In the genomic region with DNA sequence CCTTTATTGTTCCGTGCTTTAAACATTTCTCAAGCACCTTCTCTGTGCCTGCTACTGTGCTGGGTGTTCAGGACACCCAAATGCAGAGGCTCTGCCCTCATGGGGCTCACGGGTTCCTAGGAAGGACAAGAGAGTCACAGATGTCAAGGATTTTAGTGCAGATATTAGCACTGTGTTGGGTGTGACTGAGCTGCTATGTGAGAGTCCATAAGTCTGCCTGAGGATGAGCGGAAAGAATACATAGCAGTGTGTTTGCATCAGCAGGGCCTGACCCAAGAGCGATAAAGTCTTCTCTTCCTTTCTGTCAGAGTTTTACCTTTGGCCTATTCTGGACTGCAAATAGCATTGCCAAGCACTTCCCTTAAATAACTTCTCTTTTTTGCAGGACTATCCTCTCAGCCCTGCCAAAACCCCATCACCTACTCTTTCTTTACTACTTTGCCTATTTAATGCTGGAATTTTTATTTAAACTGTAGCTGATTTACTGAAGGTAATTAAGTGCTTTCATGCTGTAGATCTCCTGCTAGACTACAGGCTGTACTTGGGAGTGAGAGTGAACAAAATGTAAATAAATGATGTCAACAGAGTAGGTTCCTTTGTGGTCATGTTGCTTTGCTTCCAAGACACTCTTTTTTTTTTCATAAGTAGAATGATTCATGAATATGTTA, we compare ENCODE assay signal across 10 cellular contexts.
DNase-seq lines count a peak whose midpoint lies in the region; ATAC-seq, FAIRE-seq and TF ChIP-seq lines count a peak whose summit lies in the region.
"Had no signal": no experiment of that assay in that cellular context is flagged by ENCODE, and none has a peak within 500 bp of the region (broad histone marks: within the 10 kb centered on the region; RNA-seq: fewer than 3 reads in every experiment).

No MANE protein-coding gene starts in this region.

- H3K36me3 ChIP-seq in Karpas-422 (ENCODE audit: insufficient read depth, low read length) (no peaks in the 10 kb centered on the region), breast epithelium (no peaks in the 10 kb centered on the region), right lobe of liver (peaks cover 0 to 2% (median 0%) of the 10 kb centered on the region in 4 donors), BE2C (no peaks in the 10 kb centered on the region)

- no peak for TF ChIP-seq POLR2A in A549 (IDR thresholded peaks at IDR 0.05; ENCODE audit: low read length)
- no peak for TF ChIP-seq POLR2A in breast epithelium (IDR thresholded peaks at IDR 0.05)
- no peak for TF ChIP-seq POLR2A in right lobe of liver (IDR thresholded peaks at IDR 0.05)

- intact Hi-C loops in breast epithelium (cut with DNase I; ENCODE audit: low total_unique reads) (no loop called here), right lobe of liver (cut with DNase I) (no loop called here)

- H4K20me1 ChIP-seq in Karpas-422 (ENCODE audit: insufficient read depth, low read depth, low read length), result no peaks in the 10 kb centered on the region

- no peak overlapping the region for H3K4me3 ChIP-seq in A549
- no peak overlapping the region for H3K4me3 ChIP-seq in Karpas-422 (ENCODE audit: low read length)
- no peak overlapping the region for H3K4me3 ChIP-seq in breast epithelium
- H3K4me3 ChIP-seq in right lobe of liver, result no peak overlapping the region
- no peak overlapping the region for H3K4me3 ChIP-seq in BE2C (ENCODE audit: low read depth, low read length)

- H3K27me3 ChIP-seq in Karpas-422 (ENCODE audit: low read length) (no peaks in the 10 kb centered on the region), breast epithelium (no peaks in the 10 kb centered on the region), right lobe of liver (no peaks in the 10 kb centered on the region), BE2C (no peaks in the 10 kb centered on the region)

- DNase-seq in A549 (ENCODE audit: low read depth in 1 of 2, low spot score in 1 of 2), result peak in 1 of 2 experiments; percentile 25
- peak; percentile 63 for DNase-seq in Karpas-422
- no peak for DNase-seq in breast epithelium (ENCODE audit: low spot score in 2 of 2)
- DNase-seq in right lobe of liver, result peak in 1 of 3 donors; percentile 24
- no peak for DNase-seq in NCI-H510A treated with DMSO at 0.1 percent for 48 hours (lab: John Stamatoyannopoulos, UW)
- DNase-seq in BE2C, result no peak
- no peak for DNase-seq in GM13977 (ENCODE audit: low spot score)
- DNase-seq: activated naive CD4-positive, alpha-beta T cell treated with Interleukin-2 at 50 U/mL for 16 hours; CD4-positive, alpha-beta memory T cell had no signal

- FAIRE-seq in A549 (lab: Jason Lieb, UNC), result no peak

- no peaks in the 10 kb centered on the region for H3K9me3 ChIP-seq in A549
- H3K9me3 ChIP-seq in Karpas-422 (ENCODE audit: low read length), result no peaks in the 10 kb centered on the region
- H3K9me3 ChIP-seq in breast epithelium, result no peaks in the 10 kb centered on the region
- H3K9me3 ChIP-seq in right lobe of liver, result no peaks in the 10 kb centered on the region
- H3K9me3 ChIP-seq in BE2C, result no peaks in the 10 kb centered on the region

- no peaks in the 10 kb centered on the region for H3K79me2 ChIP-seq in Karpas-422 (ENCODE audit: low read length)

- in situ Hi-C loops in GM13977 (cut with MboI; ENCODE audit: low pct_unique_long_range_greater_than_20kb, low sequenced_read_pairs, unreplicated experiment), result no loop called here

- no peak overlapping the region for H2AFZ ChIP-seq in Karpas-422 (ENCODE audit: low read length)

- ATAC-seq in A549, result peak in 1 of 2 experiments; percentile 84; a peak in 3 of 6 replicates
- ATAC-seq in right lobe of liver, result peak; percentile 90 to 93 (median 92)
- ATAC-seq in HG03039 (IDR thresholded peaks at IDR 0.05; ENCODE audit: unreplicated experiment), result no peak

- CTCF ChIA-PET in A549 (lab: Yijun Ruan, JAX), result interaction anchor here (1.6 kb wide), 1 partner anchor 973 kb away, joined by 4 read pairs; no protein-coding TSS in a partner anchor

- no peak for TF ChIP-seq EP300 in A549 (IDR thresholded peaks at IDR 0.05)

- 49% methylated on average over 4 of the region's 4 CpGs for WGBS in A549 (ENCODE audit: missing lambda C conversion rate)
- 35% methylated on average over 4 of the region's 4 CpGs for WGBS in right lobe of liver (ENCODE audit: insufficient coverage, low coverage, low lambda C conversion rate, missing lambda C conversion rate)

- H3K9ac ChIP-seq in Karpas-422 (ENCODE audit: low read length), result peak overlapping the region; percentile 41

- H3K4me1 ChIP-seq in A549, result peaks cover 28% of the 10 kb centered on the region
- H3K4me1 ChIP-seq in Karpas-422 (ENCODE audit: low read length), result peaks cover 18% of the 10 kb centered on the region
- H3K4me1 ChIP-seq in breast epithelium, result no peaks in the 10 kb centered on the region
- peaks cover 0 to 29% (median 8%) of the 10 kb centered on the region in 4 donors for H3K4me1 ChIP-seq in right lobe of liver
- no peaks in the 10 kb centered on the region for H3K4me1 ChIP-seq in BE2C

- peak overlapping the region in 1 of 2 experiments; percentile 52; a peak in 3 of 6 replicates for H3K27ac ChIP-seq in A549
- peak overlapping the region; percentile 23; the same call in 1 of the 2 replicates for H3K27ac ChIP-seq in Karpas-422 (ENCODE audit: low read length)
- peak overlapping the region; percentile 7 to 52 for H3K27ac ChIP-seq in breast epithelium
- peak overlapping the region; percentile 41 to 54 (median 50) for H3K27ac ChIP-seq in right lobe of liver

- POLR2A ChIA-PET in A549 (lab: Yijun Ruan, JAX), result no interaction called here

- no peaks in the 10 kb centered on the region; the same call in 1 of the 2 replicates for H3K9me2 ChIP-seq in Karpas-422 (replicated peaks; ENCODE audit: insufficient read depth, low read length)

- H3K4me2 ChIP-seq in A549 (peak overlapping the region; percentile 54), Karpas-422 (ENCODE audit: low read depth, low read length, poor library complexity, severe bottlenecking) (peak overlapping the region; percentile 40)

- TF ChIP-seq CTCF in A549 (IDR thresholded peaks at IDR 0.05) (no peak), breast epithelium (IDR thresholded peaks at IDR 0.05) (no peak), right lobe of liver (IDR thresholded peaks at IDR 0.05) (no peak), BE2C (IDR thresholded peaks at IDR 0.05; ENCODE audit: low read depth, low read length) (no peak), GM13977 (IDR thresholded peaks at IDR 0.05; ENCODE audit: extremely low read depth, insufficient read depth, missing control alignments) (no peak)

- no peak for TF ChIP-seq RAD21 in A549 (conservative IDR thresholded peaks at IDR 0.05 in 1 of 2, IDR thresholded peaks at IDR 0.05 in 1 of 2)

TF ChIP-seq in A549, 52 proteins besides CTCF, POLR2A, EP300 and RAD21:
- TF ChIP-seq HOXA7 (CRISPR knock-in tag; IDR thresholded peaks at IDR 0.05) (no peak), KDM1A (IDR thresholded peaks at IDR 0.05; ENCODE audit: low read depth) (no peak), TP53 (CRISPR knock-in tag; IDR thresholded peaks at IDR 0.05) (no peak), GATA3 (IDR thresholded peaks at IDR 0.05; ENCODE audit: borderline replicate concordance) (no peak), RARB (CRISPR knock-in tag; IDR thresholded peaks at IDR 0.05) (no peak), HDAC2 (IDR thresholded peaks at IDR 0.05) (no peak), HOXB5 (CRISPR knock-in tag; IDR thresholded peaks at IDR 0.05) (no peak), ZSCAN20 (CRISPR knock-in tag; IDR thresholded peaks at IDR 0.05) (no peak), FOSB (CRISPR knock-in tag; IDR thresholded peaks at IDR 0.05) (no peak), CHD2 (IDR thresholded peaks at IDR 0.05; ENCODE audit: low read length, partially characterized antibody) (no peak), RNF2 (IDR thresholded peaks at IDR 0.05; ENCODE audit: borderline replicate concordance, low read depth) (no peak), CHD4 (IDR thresholded peaks at IDR 0.05; ENCODE audit: borderline replicate concordance) (no peak), RCOR1 (IDR thresholded peaks at IDR 0.05; ENCODE audit: low read depth, low read length) (no peak), JUN (IDR thresholded peaks at IDR 0.05) (no peak), FOSL2 (IDR thresholded peaks at IDR 0.05) (no peak), FOSL2 (CRISPR knock-in tag; IDR thresholded peaks at IDR 0.05) (no peak), CBX8 (IDR thresholded peaks at IDR 0.05) (no peak), MAZ (IDR thresholded peaks at IDR 0.05; ENCODE audit: borderline replicate concordance, low read depth, low read length) (no peak)
- TF ChIP-seq, protein P1, sequence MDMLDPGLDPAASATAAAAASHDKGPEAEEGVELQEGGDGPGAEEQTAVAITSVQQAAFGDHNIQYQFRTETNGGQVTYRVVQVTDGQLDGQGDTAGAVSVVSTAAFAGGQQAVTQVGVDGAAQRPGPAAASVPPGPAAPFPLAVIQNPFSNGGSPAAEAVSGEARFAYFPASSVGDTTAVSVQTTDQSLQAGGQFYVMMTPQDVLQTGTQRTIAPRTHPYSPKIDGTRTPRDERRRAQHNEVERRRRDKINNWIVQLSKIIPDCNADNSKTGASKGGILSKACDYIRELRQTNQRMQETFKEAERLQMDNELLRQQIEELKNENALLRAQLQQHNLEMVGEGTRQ (IDR thresholded peaks at IDR 0.05), result no peak
- TF ChIP-seq, protein P2, sequence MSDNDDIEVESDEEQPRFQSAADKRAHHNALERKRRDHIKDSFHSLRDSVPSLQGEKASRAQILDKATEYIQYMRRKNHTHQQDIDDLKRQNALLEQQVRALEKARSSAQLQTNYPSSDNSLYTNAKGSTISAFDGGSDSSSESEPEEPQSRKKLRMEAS (IDR thresholded peaks at IDR 0.05), result no peak
TF ChIP-seq in A549: peak in this region for 0.
